8 cellular contexts compared by ENCODE assay signal in the genomic region with DNA sequence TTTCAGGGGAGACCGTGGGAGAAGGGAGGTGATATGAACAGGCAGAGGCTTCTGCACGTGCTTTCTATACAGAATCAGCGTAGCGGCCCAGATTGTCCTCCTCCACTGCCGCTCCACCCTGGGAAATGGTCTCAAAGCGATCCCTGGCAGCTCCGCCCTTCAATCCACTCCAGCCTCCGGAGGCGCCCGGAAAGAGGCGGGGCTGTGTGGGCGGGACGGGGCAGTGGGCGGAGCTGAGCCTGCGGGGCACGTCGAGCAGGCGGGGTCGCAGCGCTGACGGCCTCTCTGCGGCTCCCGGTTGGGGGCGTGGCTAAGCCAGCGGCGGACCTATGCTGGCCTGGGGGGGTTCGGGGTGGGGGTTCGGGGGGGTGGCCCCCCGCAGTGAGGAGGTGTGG. TPM values are rescaled to one million over a fixed set of nuclear protein-coding genes. Genes with fewer than 3 reads are reported as not detected.
DNase-seq lines count a peak whose midpoint lies in the region; ATAC-seq, FAIRE-seq and TF ChIP-seq lines count a peak whose summit lies in the region.

No MANE protein-coding gene starts in this region.

- in situ Hi-C loops in GM13977 (cut with MboI; ENCODE audit: low pct_unique_long_range_greater_than_20kb, low sequenced_read_pairs, unreplicated experiment) = no loop called here

- H3K9ac ChIP-seq in iPS-20b (ENCODE audit: low read depth, low read length) = no peak overlapping the region

- peaks cover 16% of the 10 kb centered on the region for H3K4me1 Mint-ChIP-seq in brain

- H3K9me3 ChIP-seq in iPS-20b (ENCODE audit: insufficient read depth, low read depth, low read length) (no peaks in the 10 kb centered on the region), small intestine (ENCODE audit: control insufficient read depth, low read depth) (no peaks in the 10 kb centered on the region)

- no peaks in the 10 kb centered on the region for H3K27me3 Mint-ChIP-seq in brain

- H3K4me1 ChIP-seq in iPS-20b (ENCODE audit: insufficient read depth, low read length) (no peaks in the 10 kb centered on the region), small intestine (ENCODE audit: control insufficient read depth in 2 of 2, insufficient read depth in 1 of 2, low read depth in 1 of 2, low read length in 1 of 2) (no peaks in the 10 kb centered on the region)

- no peak for FAIRE-seq in small intestine (lab: Jason Lieb, UNC)

- H3K4me3 Mint-ChIP-seq in brain = peak overlapping the region; percentile 66 to 76 (median 74)

- ATAC-seq in HG02885 (IDR thresholded peaks at IDR 0.05; ENCODE audit: poor library complexity, unreplicated experiment) = peak; percentile 87

- H3K27me3 ChIP-seq in iPS-20b (ENCODE audit: insufficient read depth, low read length) (no peaks in the 10 kb centered on the region), small intestine (ENCODE audit: control insufficient read depth in 2 of 2, insufficient read depth in 2 of 2, low read length in 2 of 2) (no peaks in the 10 kb centered on the region)

- peak overlapping the region; percentile 59; the same call in 1 of the 2 replicates for H3K4me3 ChIP-seq in iPS-20b (ENCODE audit: low read length)
- H3K4me3 ChIP-seq in small intestine (ENCODE audit: low read depth in 1 of 2, low read length in 2 of 2) = peak overlapping the region in 1 of 2 donors; percentile 52

- TF ChIP-seq CTCF in GM13977 (IDR thresholded peaks at IDR 0.05; ENCODE audit: extremely low read depth, insufficient read depth, missing control alignments) (no peak), brain (conservative IDR thresholded peaks at IDR 0.05) (no peak)

- H3K36me3 Mint-ChIP-seq in brain = no peaks in the 10 kb centered on the region

- WGBS in small intestine, 3 donors = 1 to 38% (median 14%) methylated on average over 10 to 29 of the region's 29 CpGs

- peak overlapping the region in 1 of 5 experiments; percentile 31 for H3K27ac Mint-ChIP-seq in brain

- H3K9me3 Mint-ChIP-seq in brain = peaks cover 0 to 11% (median 0%) of the 10 kb centered on the region in 5 experiments

- H3K27ac ChIP-seq in iPS-20b (ENCODE audit: low read length) (no peak overlapping the region), small intestine (ENCODE audit: low read depth in 1 of 2, low read length in 1 of 2) (no peak overlapping the region)

- H3K36me3 ChIP-seq in iPS-20b (ENCODE audit: insufficient read depth, low read depth, low read length) (no peaks in the 10 kb centered on the region), small intestine (ENCODE audit: control insufficient read depth in 2 of 2, insufficient read depth in 2 of 2, low read length in 2 of 2) (no peaks in the 10 kb centered on the region)

- DNase-seq in GM13977 (ENCODE audit: low spot score) (peak; percentile 86), NCI-H1694 treated with DMSO at 0.1 percent for 48 hours (lab: John Stamatoyannopoulos, UW) (peak; percentile 45), UCSD-AML1 (lab: John Stamatoyannopoulos, UW; ENCODE audit: unreplicated experiment) (peak; percentile 88), small intestine (peak; percentile 64), NCI-H187 treated with DMSO at 0.1 percent for 48 hours (lab: John Stamatoyannopoulos, UW) (no peak)

RNA-seq across cellular contexts. Expression of gene SMIM10L2A, which starts 0.2 kb away (rescaled TPM):
- polyA plus RNA-seq in brain (ENCODE audit: insufficient read depth, low read depth, low replicate concordance) (12.4 TPM), small intestine (under 1 TPM in 1 of 3 donors, not detected in 2; 0.92 TPM)
